14 cellular contexts compared by ENCODE assay signal in genomic region chr2:161200327-161200726, GRCh38.
A peak's percentile ranks its signal among the peaks of the same experiment; 100 is the strongest.
DNase-seq lines count a peak whose midpoint lies in the region; ATAC-seq and TF ChIP-seq lines count a peak whose summit lies in the region.
"Had no signal": no experiment of that assay in that cellular context is flagged by ENCODE, and none has a peak within 500 bp of the region (broad histone marks: within the 10 kb centered on the region; RNA-seq: fewer than 3 reads in every experiment).

No MANE protein-coding gene starts in this region.

- peak overlapping the region; percentile 65 for H3K27ac ChIP-seq in neutrophil
- H3K27ac ChIP-seq: uterus, WERI-Rb-1 had no signal

- H3K4me1 ChIP-seq in neutrophil (ENCODE audit: control insufficient read depth in 1 of 2, insufficient read depth in 1 of 2, low read depth in 1 of 2, low read length in 1 of 2), result peaks cover 8 to 22% of the 10 kb centered on the region in 2 experiments

- H3K4me1 Mint-ChIP-seq in activated T-cell treated with anti-CD3 and anti-CD28 coated beads, Interleukin-2, amount 50 U/mL, for 24 hours (ENCODE audit: low read depth), result peaks cover 47% of the 10 kb centered on the region

- peaks cover 40% of the 10 kb centered on the region for H3K36me3 ChIP-seq in neutrophil
- H3K36me3 ChIP-seq: uterus had no signal

- DNase-seq in activated T-cell treated with anti-CD3 and anti-CD28 coated beads, Interleukin-2, amount 50 U/mL, for 24 hours, result no peak
- DNase-seq in activated T-cell treated with anti-CD3 and anti-CD28 coated beads for 4 hours (no peak), NCI-H774 (lab: John Stamatoyannopoulos, UW) (no peak)
- no peak for DNase-seq in effector CD4-positive, alpha-beta T cell
- DNase-seq: activated gamma-delta T cell treated with Interleukin-2 at 50 U/mL for 16 hours, IMR-90, NCI-H1436, posterior cingulate gyrus, uterus, WERI-Rb-1 had no signal

- H3K27me3 Mint-ChIP-seq in activated T-cell treated with anti-CD3 and anti-CD28 coated beads, Interleukin-2, amount 50 U/mL, for 24 hours, result no peaks in the 10 kb centered on the region

- H3K4me3 Mint-ChIP-seq in activated T-cell treated with anti-CD3 and anti-CD28 coated beads, Interleukin-2, amount 50 U/mL, for 24 hours, result peak overlapping the region; percentile 38

- no peak for TF ChIP-seq CTCF in neutrophil (IDR thresholded peaks at IDR 0.05)

- no peaks in the 10 kb centered on the region for H3K9me3 Mint-ChIP-seq in activated T-cell treated with anti-CD3 and anti-CD28 coated beads, Interleukin-2, amount 50 U/mL, for 24 hours

- H3K27me3 ChIP-seq in neutrophil, result no peaks in the 10 kb centered on the region
- H3K27me3 ChIP-seq: uterus had no signal

- no peak overlapping the region for H3K4me3 ChIP-seq in neutrophil (ENCODE audit: low read depth in 1 of 2, low read length in 1 of 2)
- H3K4me3 ChIP-seq: uterus had no signal

- H3K27ac Mint-ChIP-seq in activated T-cell treated with anti-CD3 and anti-CD28 coated beads, Interleukin-2, amount 50 U/mL, for 24 hours, result peak overlapping the region; percentile 90

- ATAC-seq in GM21825 (IDR thresholded peaks at IDR 0.05; ENCODE audit: unreplicated experiment) (peak; percentile 10), HG03565 (IDR thresholded peaks at IDR 0.05; ENCODE audit: unreplicated experiment) (peak; percentile 18), GM18873 (IDR thresholded peaks at IDR 0.05; ENCODE audit: low FRiP score, unreplicated experiment) (no peak)

- H3K9me3 ChIP-seq in neutrophil, result no peaks in the 10 kb centered on the region
- H3K9me3 ChIP-seq: uterus had no signal

- peaks cover 72% of the 10 kb centered on the region for H3K36me3 Mint-ChIP-seq in activated T-cell treated with anti-CD3 and anti-CD28 coated beads, Interleukin-2, amount 50 U/mL, for 24 hours (ENCODE audit: low read depth)
